In genomic region chr15:53675832-53676231, GRCh38 we compare ENCODE assay signal across 23 cellular contexts.
"Had no signal": no experiment of that assay in that cellular context is flagged by ENCODE, and none has a peak within 500 bp of the region (broad histone marks: within the 10 kb centered on the region; RNA-seq: fewer than 3 reads in every experiment).

No MANE protein-coding gene starts in this region.

- H3K27ac Mint-ChIP-seq: activated CD8-positive, alpha-beta T cell treated with anti-CD3 and anti-CD28 coated beads, Interleukin-2, amount 10 ng/mL, durations not matched to agents 7 days and 5 days; activated naive CD8-positive, alpha-beta T cell; effector memory CD8-positive, alpha-beta T cell; memory B cell; natural killer cell treated with Interleukin-12 subunit alpha and Interleukin-12 subunit beta and Interleukin-15 and Interleukin-18, amount 100 ng/mL, for 72 hours; progenitor cell of endocrine pancreas; type B pancreatic cell had no signal

- H3K4me3 Mint-ChIP-seq: activated CD8-positive, alpha-beta T cell treated with anti-CD3 and anti-CD28 coated beads, Interleukin-2, amount 10 ng/mL, durations not matched to agents 7 days and 5 days; activated naive CD8-positive, alpha-beta T cell; effector memory CD8-positive, alpha-beta T cell; memory B cell; natural killer cell treated with Interleukin-12 subunit alpha and Interleukin-12 subunit beta and Interleukin-15 and Interleukin-18, amount 100 ng/mL, for 72 hours; type B pancreatic cell had no signal

- H3K27me3 Mint-ChIP-seq: effector memory CD8-positive, alpha-beta T cell; natural killer cell treated with Interleukin-12 subunit alpha and Interleukin-12 subunit beta and Interleukin-15 and Interleukin-18, amount 100 ng/mL, for 72 hours; progenitor cell of endocrine pancreas had no signal

- H3K9me3 Mint-ChIP-seq: type B pancreatic cell had no signal

- H3K9me3 ChIP-seq: adrenal gland, ascending aorta, right atrium auricular region, spleen, testis, vagina had no signal

- H3K27me3 ChIP-seq: adrenal gland, ascending aorta, brain microvascular endothelial cell, right atrium auricular region, spleen, testis, vagina had no signal

- H3K36me3 ChIP-seq: adrenal gland, ascending aorta, brain microvascular endothelial cell, right atrium auricular region, spleen, vagina had no signal

- H3K4me1 Mint-ChIP-seq: memory B cell had no signal

- H3K4me3 ChIP-seq: adrenal gland, ascending aorta, right atrium auricular region, spleen, testis, vagina had no signal

- DNase-seq: activated CD4-positive, alpha-beta T cell treated with anti-CD3 and anti-CD28 coated beads for 1 hour; activated CD4-positive, alpha-beta T cell treated with anti-CD3 and anti-CD28 coated beads, Interleukin-2, amount 50 U/mL, for 1 hour; activated CD8-positive, alpha-beta T cell treated with anti-CD3 and anti-CD28 coated beads, Interleukin-2, amount 10 ng/mL, durations not matched to agents 7 days and 5 days; activated gamma-delta T cell treated with Interleukin-2 at 50 U/mL for 16 hours; adrenal gland; brain microvascular endothelial cell; caudate nucleus; effector memory CD8-positive, alpha-beta T cell; hippocampal formation; left cardiac atrium; spleen; stimulated activated CD4-positive, alpha-beta T cell treated with anti-CD3 and anti-CD28 coated beads, Interleukin-4, amount 100 ng/mL, for 1 hour; stimulated activated naive CD4-positive, alpha-beta T cell; testis had no signal

- H3K27ac ChIP-seq: adrenal gland, ascending aorta, brain microvascular endothelial cell, right atrium auricular region, spleen, testis, vagina had no signal

- H3K4me1 ChIP-seq: adrenal gland, ascending aorta, right atrium auricular region, spleen, testis, vagina had no signal

- ATAC-seq: activated CD8-positive, alpha-beta T cell treated with anti-CD3 and anti-CD28 coated beads, Interleukin-2, amount 10 ng/mL, durations not matched to agents 7 days and 5 days; effector memory CD8-positive, alpha-beta T cell; esophagus mucosa; left cardiac atrium; natural killer cell treated with Interleukin-12 subunit alpha and Interleukin-12 subunit beta and Interleukin-15 and Interleukin-18, amount 100 ng/mL, for 72 hours had no signal

- H3K36me3 Mint-ChIP-seq: activated naive CD8-positive, alpha-beta T cell; memory B cell; natural killer cell treated with Interleukin-12 subunit alpha and Interleukin-12 subunit beta and Interleukin-15 and Interleukin-18, amount 100 ng/mL, for 72 hours; type B pancreatic cell had no signal
